In genomic region chr2:240561325-240561971, GRCh38 we compare ENCODE assay signal across 8 cellular contexts. TPM values are rescaled to one million over a fixed set of nuclear protein-coding genes. Genes with fewer than 3 reads are reported as not detected.
DNase-seq lines count a peak whose midpoint lies in the region; ATAC-seq, FAIRE-seq and TF ChIP-seq lines count a peak whose summit lies in the region.

No MANE protein-coding gene starts in this region.

- H3K9me2 ChIP-seq in neural cell (ENCODE audit: insufficient read depth, low read length) = no peaks in the 10 kb centered on the region

- H3K9me3 ChIP-seq in neural cell (ENCODE audit: low read length) = no peaks in the 10 kb centered on the region

- H3F3A ChIP-seq in neural cell (ENCODE audit: insufficient read depth, low read length, poor library complexity, severe bottlenecking) = no peaks in the 10 kb centered on the region

- no peak for DNase-seq in epithelial cell of proximal tubule (ENCODE audit: low read depth)
- no peak for DNase-seq in SW 1271 (lab: John Stamatoyannopoulos, UW)
- no peak for DNase-seq in GM12891 (ENCODE audit: insufficient read length, low spot score)
- no peak for DNase-seq in NCI-H2171 treated with DMSO at 0.1 percent for 48 hours (lab: John Stamatoyannopoulos, UW)

- no peaks in the 10 kb centered on the region for H3K36me3 ChIP-seq in neural cell (ENCODE audit: insufficient read depth, low read length)

- H3K27ac ChIP-seq in neural cell (ENCODE audit: low read length) = peak overlapping the region; percentile 92

- no peaks in the 10 kb centered on the region for H3K79me2 ChIP-seq in neural cell (replicated peaks; ENCODE audit: insufficient read depth, low read length)

- TF ChIP-seq EP300 in neural cell (conservative IDR thresholded peaks at IDR 0.05; ENCODE audit: poor library complexity, severe bottlenecking) = no peak

- no peak overlapping the region for H2AFZ ChIP-seq in neural cell (ENCODE audit: low read depth, low read length)

- peak overlapping the region; percentile 57 for H3K4me2 ChIP-seq in neural cell (ENCODE audit: low read length)

- H3K4me3 ChIP-seq in GM08714 (ENCODE audit: low read length) (peak overlapping the region; percentile 95), epithelial cell of proximal tubule (ENCODE audit: low read depth, low read length) (peak overlapping the region; percentile 85), neural cell (ENCODE audit: low read length) (peak overlapping the region; percentile 91)

- no peak for TF ChIP-seq RAD21 in neural cell (conservative IDR thresholded peaks at IDR 0.05)

- TF ChIP-seq POLR2A in GM12891 (IDR thresholded peaks at IDR 0.05; ENCODE audit: low read depth, low read length) = no peak

- no peaks in the 10 kb centered on the region for H3K27me3 ChIP-seq in neural cell (ENCODE audit: insufficient read depth, low read depth, low read length)

- peak overlapping the region; percentile 91 for H3K9ac ChIP-seq in neural cell (ENCODE audit: low read length)

- TF ChIP-seq CTCF in epithelial cell of proximal tubule (conservative IDR thresholded peaks at IDR 0.05; ENCODE audit: low read depth, low read length) = no peak
- no peak for TF ChIP-seq CTCF in neural cell (IDR thresholded peaks at IDR 0.05; ENCODE audit: poor library complexity, severe bottlenecking)

- no peaks in the 10 kb centered on the region for H4K20me1 ChIP-seq in neural cell (ENCODE audit: insufficient read depth)

- FAIRE-seq in GM12891 (lab: Jason Lieb, UNC) = no peak

- ATAC-seq in HG02840 (IDR thresholded peaks at IDR 0.05; ENCODE audit: low FRiP score, unreplicated experiment) (peak; percentile 9), SK-N-SH treated with all-trans-retinoic acid at 6 μM for 48 hours (peak; percentile 8)

TF ChIP-seq in SK-N-SH treated with all-trans-retinoic acid at 6 μM for 48 hours, 23 proteins besides CTCF, POLR2A, EP300 and RAD21 (continues in another document):
- TF ChIP-seq OSR1 (CRISPR knock-in tag; IDR thresholded peaks at IDR 0.05) = no peak
- TF ChIP-seq CSRNP3 (CRISPR knock-in tag; IDR thresholded peaks at IDR 0.05) = no peak
- TF ChIP-seq TCF4 (CRISPR knock-in tag; IDR thresholded peaks at IDR 0.05; ENCODE audit: borderline replicate concordance) = no peak
- TF ChIP-seq PPARA (CRISPR knock-in tag; IDR thresholded peaks at IDR 0.05; ENCODE audit: borderline replicate concordance) = no peak
- TF ChIP-seq SNAI2 (CRISPR knock-in tag; IDR thresholded peaks at IDR 0.05) = no peak

TF ChIP-seq in neural cell, 6 proteins besides CTCF, POLR2A, EP300 and RAD21:
- TF ChIP-seq TAF1 (IDR thresholded peaks at IDR 0.05; ENCODE audit: low read depth) (peak; percentile 29), SMC3 (conservative IDR thresholded peaks at IDR 0.05; ENCODE audit: poor library complexity) (no peak), REST (IDR thresholded peaks at IDR 0.05; ENCODE audit: borderline replicate concordance) (peak; percentile 48), POLR2AphosphoS5 (IDR thresholded peaks at IDR 0.05) (no peak)

TF ChIP-seq in GM12891, 5 proteins besides CTCF, POLR2A, EP300 and RAD21:
- TF ChIP-seq SPI1 (IDR thresholded peaks at IDR 0.05; ENCODE audit: low read depth, low read length) (no peak), TAF1 (IDR thresholded peaks at IDR 0.05; ENCODE audit: low read depth, low read length) (no peak; the same call in 1 of the 2 replicates)
TF ChIP-seq in GM12891: peak in this region for 0.

RNA-seq across cellular contexts. Expression of gene DUSP28, which starts 1.3 kb away (rescaled TPM):
- total RNA-seq in epithelial cell of proximal tubule = 2.0 and 6.3 TPM in 2 replicates
- 20.3 and 26.6 TPM in 2 replicates for polyA plus RNA-seq in neural cell
- polyA minus RNA-seq in neural cell = 8.5 and 11.2 TPM in 2 replicates
- polyA plus RNA-seq in GM12891 (2012; ENCODE audit: low read depth, missing spikeins) = 6.9 TPM

RNA-seq across cellular contexts. Expression of gene ANKMY1, which starts 3.7 kb away (rescaled TPM):
- total RNA-seq in epithelial cell of proximal tubule = 4.0 and 9.1 TPM in 2 replicates
- polyA plus RNA-seq in neural cell = 6.6 and 16.6 TPM in 2 replicates
- polyA minus RNA-seq in neural cell = 9.5 and 10.0 TPM in 2 replicates
- 8.3 TPM for polyA plus RNA-seq in GM12891 (2012; ENCODE audit: low read depth, missing spikeins)

RNA-seq across cellular contexts. Expression of gene RNPEPL1, which starts 6.8 kb away (rescaled TPM):
- total RNA-seq in epithelial cell of proximal tubule = 31.2 and 53.4 TPM in 2 replicates
- polyA plus RNA-seq in neural cell = 16.1 and 23.3 TPM in 2 replicates
- 9.3 and 10.5 TPM in 2 replicates for polyA minus RNA-seq in neural cell
- 26.9 TPM for polyA plus RNA-seq in GM12891 (2012; ENCODE audit: low read depth, missing spikeins)

RNA-seq across cellular contexts. Expression of gene CAPN10, which starts 25.1 kb away (rescaled TPM):
- total RNA-seq in epithelial cell of proximal tubule = 25.2 and 31.9 TPM in 2 replicates
- 120 and 138 TPM in 2 replicates for polyA plus RNA-seq in neural cell
- 44.2 and 52.8 TPM in 2 replicates for polyA minus RNA-seq in neural cell
- 15.6 TPM for polyA plus RNA-seq in GM12891 (2012; ENCODE audit: low read depth, missing spikeins)
